ENCODE assay signal across 1 cellular context in the genomic region with DNA sequence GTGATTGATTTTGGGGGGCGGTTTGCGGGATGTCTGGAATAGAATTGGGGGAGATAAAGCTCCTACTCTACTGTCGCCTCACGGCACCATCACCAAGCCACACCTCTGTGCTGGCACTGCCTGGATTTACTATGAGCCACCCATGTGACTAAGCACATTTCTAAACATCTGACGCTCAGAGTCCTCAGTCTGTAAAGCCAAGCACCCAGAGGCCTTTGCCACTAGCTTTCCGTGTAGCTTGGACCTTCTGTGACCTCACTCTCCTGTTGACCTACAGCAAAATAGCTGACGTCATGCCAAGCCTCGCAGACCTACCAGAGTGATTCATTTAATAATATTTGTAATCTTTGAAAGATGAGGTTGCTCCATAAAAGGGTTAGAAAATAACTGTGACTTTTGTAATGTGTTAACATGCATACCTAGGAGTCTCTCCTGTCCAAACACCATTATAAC.
A peak's percentile ranks its signal among the peaks of the same experiment; 100 is the strongest.
TF ChIP-seq lines count a peak whose summit lies in the region.

No MANE protein-coding gene starts in this region.

TF ChIP-seq in IMR-90, 13 proteins besides CTCF, POLR2A, EP300 and RAD21 (continued from another document):
- TF ChIP-seq, protein P1, sequence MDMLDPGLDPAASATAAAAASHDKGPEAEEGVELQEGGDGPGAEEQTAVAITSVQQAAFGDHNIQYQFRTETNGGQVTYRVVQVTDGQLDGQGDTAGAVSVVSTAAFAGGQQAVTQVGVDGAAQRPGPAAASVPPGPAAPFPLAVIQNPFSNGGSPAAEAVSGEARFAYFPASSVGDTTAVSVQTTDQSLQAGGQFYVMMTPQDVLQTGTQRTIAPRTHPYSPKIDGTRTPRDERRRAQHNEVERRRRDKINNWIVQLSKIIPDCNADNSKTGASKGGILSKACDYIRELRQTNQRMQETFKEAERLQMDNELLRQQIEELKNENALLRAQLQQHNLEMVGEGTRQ (IDR thresholded peaks at IDR 0.05; ENCODE audit: low read depth, low read length), result peak; percentile 82
- TF ChIP-seq BHLHE40 (IDR thresholded peaks at IDR 0.05; ENCODE audit: low read depth, low read length), result 0 out of 2 replicates have a peak, but pooled peaks have one; percentile 61
- TF ChIP-seq RFX5 (IDR thresholded peaks at IDR 0.05; ENCODE audit: low read depth, low read length), result no peak
- TF ChIP-seq MAFK (IDR thresholded peaks at IDR 0.05; ENCODE audit: low read depth, low read length), result peak; percentile 87
- no peak; the same call in 1 of the 2 replicates for TF ChIP-seq CHD1 (IDR thresholded peaks at IDR 0.05; ENCODE audit: low read depth, low read length)
- peak; percentile 82 for TF ChIP-seq CEBPB (IDR thresholded peaks at IDR 0.05; ENCODE audit: low read depth, low read length)
- TF ChIP-seq MXI1 (IDR thresholded peaks at IDR 0.05; ENCODE audit: borderline replicate concordance, low read depth, low read length), result no peak
- no peak for TF ChIP-seq MAZ (IDR thresholded peaks at IDR 0.05; ENCODE audit: borderline replicate concordance, low read depth, low read length)
- peak; percentile 3; the same call in 1 of the 2 replicates for TF ChIP-seq SMC3 (IDR thresholded peaks at IDR 0.05; ENCODE audit: low read depth, low read length)
- TF ChIP-seq NFE2L2 (IDR thresholded peaks at IDR 0.05; ENCODE audit: low read depth, low read length), result peak; percentile 92
- TF ChIP-seq, protein P2, sequence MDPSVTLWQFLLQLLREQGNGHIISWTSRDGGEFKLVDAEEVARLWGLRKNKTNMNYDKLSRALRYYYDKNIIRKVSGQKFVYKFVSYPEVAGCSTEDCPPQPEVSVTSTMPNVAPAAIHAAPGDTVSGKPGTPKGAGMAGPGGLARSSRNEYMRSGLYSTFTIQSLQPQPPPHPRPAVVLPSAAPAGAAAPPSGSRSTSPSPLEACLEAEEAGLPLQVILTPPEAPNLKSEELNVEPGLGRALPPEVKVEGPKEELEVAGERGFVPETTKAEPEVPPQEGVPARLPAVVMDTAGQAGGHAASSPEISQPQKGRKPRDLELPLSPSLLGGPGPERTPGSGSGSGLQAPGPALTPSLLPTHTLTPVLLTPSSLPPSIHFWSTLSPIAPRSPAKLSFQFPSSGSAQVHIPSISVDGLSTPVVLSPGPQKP (IDR thresholded peaks at IDR 0.05; ENCODE audit: borderline replicate concordance, low read depth, low read length), result no peak
